In the genomic region with DNA sequence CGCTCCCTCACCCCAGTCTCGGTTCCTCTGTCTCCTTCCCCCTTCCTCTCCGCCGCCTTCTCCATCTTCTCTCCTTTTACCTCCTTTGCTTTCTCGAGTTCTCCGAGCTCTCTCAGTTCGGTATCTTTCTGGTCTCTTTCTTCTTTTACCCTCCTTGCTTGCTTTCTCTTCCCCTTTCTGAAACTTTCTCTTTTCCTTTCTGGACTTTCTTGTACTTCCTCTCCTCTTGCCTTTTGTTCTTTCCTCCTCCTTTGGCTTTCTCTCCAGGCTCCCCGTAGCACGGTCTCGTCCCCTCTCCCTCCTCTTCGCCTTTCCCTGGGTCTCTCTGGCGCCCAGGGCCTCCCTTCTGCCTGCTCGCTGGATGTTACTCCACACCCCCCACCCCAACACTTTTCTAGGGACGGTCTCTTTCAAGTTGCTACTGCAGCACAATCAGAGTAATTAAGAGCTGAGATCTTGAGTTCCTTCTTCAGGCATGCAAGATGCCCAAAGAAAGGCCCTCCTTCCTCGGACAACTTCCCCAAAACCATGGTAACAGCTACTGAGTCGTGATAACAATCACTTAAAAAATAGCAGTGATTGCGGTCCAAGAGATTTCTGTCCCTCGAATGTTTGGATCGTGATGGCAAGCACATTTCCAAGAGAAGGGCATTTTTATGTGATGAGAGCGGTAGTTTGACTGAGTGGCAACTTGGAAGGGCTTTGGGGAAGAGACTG, we compare ENCODE assay signal across 8 cellular contexts. TPM values are rescaled to one million over a fixed set of nuclear protein-coding genes. Genes with fewer than 3 reads are reported as not detected.
DNase-seq lines count a peak whose midpoint lies in the region; ATAC-seq and TF ChIP-seq lines count a peak whose summit lies in the region.

No MANE protein-coding gene starts in this region.

- peaks cover 6% of the 10 kb centered on the region for H3K27me3 Mint-ChIP-seq in HFFc6 (ENCODE audit: insufficient read depth)

- H3K4me3 Mint-ChIP-seq in HFFc6 = peak overlapping the region; percentile 92

- TF ChIP-seq CTCF in AG04449 (IDR thresholded peaks at IDR 0.05; ENCODE audit: insufficient read depth, low read length, missing control alignments) = no peak
- peak; percentile 7; the same call in 1 of the 2 replicates for TF ChIP-seq CTCF in HFFc6 (IDR thresholded peaks at IDR 0.05)

- CTCF ChIA-PET in AG04449 (lab: Yijun Ruan, JAX) = interaction anchor here (0.7 to 2.5 kb wide), 16 partner anchors 9 to 358 kb away, joined by 3 to 20 read pairs (median 5); no protein-coding TSS in a partner anchor

- peak overlapping the region; percentile 97 for H3K27ac Mint-ChIP-seq in HFFc6

- DNase-seq in AG04449 (ENCODE audit: low read depth, low spot score) (no peak), HFFc6 (peak; percentile 91), caudate nucleus (lab: John Stamatoyannopoulos, UW) (peak in 1 of 61 donors; percentile 9), left colon (no peak), epidermal melanocyte (ENCODE audit: insufficient read length, low spot score) (no peak), posterior cingulate gyrus (no peak)

- peaks cover 19% of the 10 kb centered on the region for H3K4me1 ChIP-seq in mononuclear cell (ENCODE audit: insufficient read depth, low read length)

- POLR2A ChIA-PET in AG04449 (lab: Yijun Ruan, JAX) = interaction anchor here (0.6 to 2.3 kb wide), 7 partner anchors 9 to 354 kb away, joined by 3 to 15 read pairs (median 3); no protein-coding TSS in a partner anchor

- H3K4me1 Mint-ChIP-seq in HFFc6 (ENCODE audit: low read depth) = peaks cover 23% of the 10 kb centered on the region

- H3K9me3 Mint-ChIP-seq in HFFc6 = no peaks in the 10 kb centered on the region

- ATAC-seq in HG02973 (IDR thresholded peaks at IDR 0.05; ENCODE audit: unreplicated experiment) (no peak), left colon (no peak)

- H3K27ac ChIP-seq in caudate nucleus (ENCODE audit: low read depth, low read length) = peak overlapping the region; percentile 86

- H3K36me3 Mint-ChIP-seq in HFFc6 (ENCODE audit: low read depth) = no peaks in the 10 kb centered on the region

- H3K4me3 ChIP-seq in AG04449 (ENCODE audit: low read depth, low read length) = peak overlapping the region; percentile 70
- H3K4me3 ChIP-seq in mononuclear cell (ENCODE audit: low read length) = peak overlapping the region; percentile 18

- intact Hi-C loops in left colon (cut with DNase I, micrococcal nuclease) = no loop called here
- intact Hi-C loops in posterior cingulate gyrus (cut with DNase I) = no loop called here

- H3K9me3 ChIP-seq in mononuclear cell (ENCODE audit: low read depth, low read length) = no peaks in the 10 kb centered on the region

- H3K27me3 ChIP-seq in mononuclear cell (ENCODE audit: insufficient read depth, low read length) = peaks cover 75% of the 10 kb centered on the region

RNA-seq across cellular contexts. Expression of a gene that starts 0.5 kb away (rescaled TPM):
- total RNA-seq in HFFc6 (2021; fragmentation: NEBNext Ultra II Directional; extraction: Animal tissue kit (Norgen Biotek cat#: 25700)) = 10 to 100 TPM; 20.9 to 45.5 (median 26.5) TPM
- total RNA-seq in mononuclear cell (0.63 TPM), left colon (1 to 10 TPM in 1 of 2 donors, under 1 TPM in 1; 0.92 to 1.7 TPM)

Comparison
In these comparisons a context has a peak if more than half of its experiments do, and no peak if none do; other contexts are left out.
1. RNA of a gene that starts 0.5 kb away (total RNA-seq): 20.9 to 45.5 TPM in HFFc6; 0.92 to 1.7 TPM in left colon and 0.63 TPM in mononuclear cell (single experiment); every median in the first group is over 4 times any median in the second.